24 cellular contexts compared by ENCODE assay signal in the genomic region with DNA sequence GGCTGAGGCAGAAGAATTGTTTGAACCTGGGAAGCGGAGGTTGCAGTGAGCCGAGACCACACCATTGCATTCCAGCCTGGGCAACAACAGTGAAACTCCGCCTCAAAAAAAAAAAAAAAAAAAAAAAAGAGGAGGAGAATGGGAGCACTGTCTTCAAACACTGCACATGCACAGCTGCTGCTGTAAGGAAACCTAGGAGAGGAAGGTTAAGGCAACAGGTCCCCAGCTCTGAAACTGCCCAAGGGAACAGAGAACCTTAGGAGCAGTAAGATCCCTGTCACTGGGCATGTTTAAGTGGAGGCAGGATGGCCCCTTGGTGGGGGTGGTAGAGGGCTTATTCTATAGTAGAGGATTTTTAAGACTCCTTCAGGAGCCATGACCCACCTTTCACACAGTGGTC.
"Had no signal": no experiment of that assay in that cellular context is flagged by ENCODE, and none has a peak within 500 bp of the region (broad histone marks: within the 10 kb centered on the region; RNA-seq: fewer than 3 reads in every experiment).

No MANE protein-coding gene starts in this region.

- H3K4me3 Mint-ChIP-seq: dendritic cell treated with granulocyte-macrophage colony-stimulating factor and Interleukin-4, amounts not matched to agents 40 ng/mL and 50 ng/mL, for 4 days; effector memory CD8-positive, alpha-beta T cell; endodermal cell; mesothelial cell of epicardium had no signal

- H3K27ac ChIP-seq: colonic mucosa, epithelial cell of prostate, esophagus squamous epithelium, gastrocnemius medialis, heart right ventricle, left lung, lower lobe of right lung had no signal

- H3K36me3 ChIP-seq: colonic mucosa, esophagus squamous epithelium, gastrocnemius medialis, heart right ventricle, left lung, lower lobe of right lung had no signal

- DNase-seq: colonic mucosa; cortex of kidney; effector CD8-positive, alpha-beta T cell; effector memory CD8-positive, alpha-beta T cell; endodermal cell; erythroblast; esophagus squamous epithelium; foreskin fibroblast; foreskin melanocyte; gastrocnemius medialis; glutamatergic neuron; head of caudate nucleus; heart right ventricle; hippocampal formation; left cardiac atrium; left lung; left ventricle myocardium superior; lower lobe of right lung; mesenchymal stem cell; mucosa of descending colon had no signal

- H3K27ac Mint-ChIP-seq: dendritic cell treated with granulocyte-macrophage colony-stimulating factor and Interleukin-4, amounts not matched to agents 40 ng/mL and 50 ng/mL, for 4 days; effector memory CD8-positive, alpha-beta T cell; endodermal cell; mesothelial cell of epicardium had no signal

- H3K36me3 Mint-ChIP-seq: mesothelial cell of epicardium had no signal

- H3K9me3 Mint-ChIP-seq: dendritic cell treated with granulocyte-macrophage colony-stimulating factor and Interleukin-4, amounts not matched to agents 40 ng/mL and 50 ng/mL, for 4 days; effector memory CD8-positive, alpha-beta T cell; endodermal cell; mesothelial cell of epicardium had no signal

- H3K4me3 ChIP-seq: colonic mucosa, esophagus squamous epithelium, gastrocnemius medialis, heart right ventricle, left lung, lower lobe of right lung, mucosa of descending colon had no signal

- H3K27me3 ChIP-seq: colonic mucosa had no signal

- H3K9me3 ChIP-seq: colonic mucosa, esophagus squamous epithelium, gastrocnemius medialis, heart right ventricle, left lung, lower lobe of right lung, mucosa of descending colon had no signal

- H3K4me1 ChIP-seq: colonic mucosa, left lung had no signal

- ATAC-seq: effector memory CD8-positive, alpha-beta T cell; esophagus mucosa; gastrocnemius medialis; heart right ventricle; left cardiac atrium; left lung; left ventricle myocardium superior; lower lobe of right lung; mucosa of descending colon had no signal

- H3K4me1 Mint-ChIP-seq: endodermal cell had no signal
